Comparison of ENCODE assay signal across 10 cellular contexts in the genomic region with DNA sequence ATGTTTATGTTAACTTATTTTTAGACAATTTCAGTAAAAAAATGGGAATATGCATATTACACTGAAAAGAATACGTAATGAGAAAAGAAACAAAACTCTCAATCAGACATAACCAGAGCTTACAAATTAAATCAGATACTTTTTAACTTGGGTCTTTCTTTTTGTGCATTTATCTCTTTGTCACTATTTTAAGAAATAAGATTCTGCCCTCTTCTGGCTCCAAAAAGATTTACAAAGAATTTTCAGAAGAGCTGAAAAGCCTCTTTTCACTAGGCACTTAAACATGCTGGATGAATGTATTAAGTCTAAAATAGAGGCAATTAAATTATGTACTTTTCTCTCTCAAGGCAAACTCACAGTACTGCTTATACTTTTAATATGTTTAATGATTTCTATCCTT. TPM values are rescaled to one million over a fixed set of nuclear protein-coding genes. Genes with fewer than 3 reads are reported as not detected.
DNase-seq lines count a peak whose midpoint lies in the region; ATAC-seq and TF ChIP-seq lines count a peak whose summit lies in the region.
"Had no signal": no experiment of that assay in that cellular context is flagged by ENCODE, and none has a peak within 500 bp of the region (broad histone marks: within the 10 kb centered on the region; RNA-seq: fewer than 3 reads in every experiment).

No MANE protein-coding gene starts in this region.

- no peak for ATAC-seq in body of pancreas
- ATAC-seq in T-helper 17 cell: no peak

- no peaks in the 10 kb centered on the region for H3K27me3 ChIP-seq in DOHH2 (ENCODE audit: control insufficient read depth, low read length)
- H3K27me3 ChIP-seq in body of pancreas: no peaks in the 10 kb centered on the region
- H3K27me3 ChIP-seq: ovary had no signal

- H3K4me3 ChIP-seq in DOHH2 (ENCODE audit: low read length) (no peak overlapping the region), body of pancreas (no peak overlapping the region)
- H3K4me3 ChIP-seq: ovary had no signal

- WGBS in body of pancreas, 2 donors: 76 to 97% methylated on average over 1 of the region's 1 CpG

- H3K27me3 Mint-ChIP-seq in mesothelial cell of epicardium (ENCODE audit: low read depth) (no peaks in the 10 kb centered on the region), T-helper 17 cell (no peaks in the 10 kb centered on the region)

- TF ChIP-seq CTCF in DOHH2 (IDR thresholded peaks at IDR 0.05; ENCODE audit: low read depth, low read length, poor library complexity, severe bottlenecking) (peak; percentile 48), body of pancreas (IDR thresholded peaks at IDR 0.05) (peak in 5 of 7 experiments; percentile 13 to 19 (median 16)), mesothelial cell of epicardium (IDR thresholded peaks at IDR 0.05; ENCODE audit: unreplicated experiment) (peak; percentile 42)

- peak; percentile 8 for DNase-seq in LoVo (ENCODE audit: low spot score)
- no peak for DNase-seq in body of pancreas
- DNase-seq in mesothelial cell of epicardium (ENCODE audit: low spot score in 2 of 2, unreplicated experiment in 2 of 2): no peak
- DNase-seq in COLO668 (lab: John Stamatoyannopoulos, UW; ENCODE audit: unreplicated experiment): no peak
- DNase-seq in hepatic stellate cell (ENCODE audit: low spot score): no peak
- no peak for DNase-seq in T-helper 17 cell
- DNase-seq in HuH-7.5 (ENCODE audit: low spot score): no peak
- DNase-seq: activated CD4-positive, alpha-beta T cell treated with anti-CD3 and anti-CD28 coated beads for 4 hours; ovary had no signal

- H3K4me1 Mint-ChIP-seq in mesothelial cell of epicardium: peaks cover 6% of the 10 kb centered on the region
- peaks cover 13% of the 10 kb centered on the region for H3K4me1 Mint-ChIP-seq in T-helper 17 cell

- intact Hi-C loops in body of pancreas (cut with DNase I): no loop called here

- H3K27ac ChIP-seq in DOHH2 (ENCODE audit: low read depth, low read length) (no peak overlapping the region), body of pancreas (no peak overlapping the region)
- H3K27ac ChIP-seq: ovary had no signal

- H3K4me1 ChIP-seq in DOHH2 (ENCODE audit: control insufficient read depth, low read length) (no peaks in the 10 kb centered on the region), body of pancreas (no peaks in the 10 kb centered on the region)

- H3K36me3 Mint-ChIP-seq in mesothelial cell of epicardium (peaks cover 22% of the 10 kb centered on the region), T-helper 17 cell (ENCODE audit: low read depth) (peaks cover 18% of the 10 kb centered on the region)

- H3K4me2 ChIP-seq in DOHH2 (ENCODE audit: low read length): no peak overlapping the region

- H3K36me3 ChIP-seq in DOHH2 (ENCODE audit: control insufficient read depth, low read length) (peaks cover 52% of the 10 kb centered on the region), body of pancreas (replicated peaks in 1 of 2; ENCODE audit: insufficient read depth in 1 of 2, low read depth in 2 of 2) (peaks cover 0 to 1% of the 10 kb centered on the region in 2 donors)
- H3K36me3 ChIP-seq: ovary had no signal

- H3K27ac Mint-ChIP-seq in mesothelial cell of epicardium: no peak overlapping the region
- H3K27ac Mint-ChIP-seq in T-helper 17 cell: no peak overlapping the region

- H3K79me2 ChIP-seq in DOHH2 (ENCODE audit: control insufficient read depth, low read length): no peaks in the 10 kb centered on the region

- no peaks in the 10 kb centered on the region for H3K9me2 ChIP-seq in DOHH2 (replicated peaks; ENCODE audit: control insufficient read depth, low read length)

- no peaks in the 10 kb centered on the region for H4K20me1 ChIP-seq in DOHH2 (ENCODE audit: control insufficient read depth, insufficient read depth, low read depth, low read length)

- H3F3A ChIP-seq in DOHH2 (ENCODE audit: control insufficient read depth, insufficient read depth): no peaks in the 10 kb centered on the region

- H3K9me3 ChIP-seq in DOHH2 (ENCODE audit: control insufficient read depth, insufficient read depth, low read length) (no peaks in the 10 kb centered on the region), body of pancreas (no peaks in the 10 kb centered on the region), T-helper 17 cell (ENCODE audit: control insufficient read depth, low read length, poor library complexity, severe bottlenecking) (no peaks in the 10 kb centered on the region)
- H3K9me3 ChIP-seq: ovary had no signal

- H3K9me3 Mint-ChIP-seq in mesothelial cell of epicardium: no peaks in the 10 kb centered on the region

- no peak overlapping the region for H3K4me3 Mint-ChIP-seq in mesothelial cell of epicardium
- H3K4me3 Mint-ChIP-seq in T-helper 17 cell: no peak overlapping the region

- TF ChIP-seq POLR2A in body of pancreas (IDR thresholded peaks at IDR 0.05): no peak

RNA-seq across cellular contexts. Expression of gene CEP120, which starts 55.5 kb away (rescaled TPM):
- total RNA-seq in body of pancreas (10 to 100 TPM in 1 of 2 donors, 1 to 10 TPM in 1; 6.6 to 11.2 TPM), mesothelial cell of epicardium (23.0 to 27.9 TPM (median 23.4 TPM) in 3 replicates), T-helper 17 cell (10 to 100 TPM; 58.6 to 60.5 TPM)
